ENCODE assay signal across 10 cellular contexts in genomic region chr18:44723973-44724778, GRCh38. TPM values are rescaled to one million over a fixed set of nuclear protein-coding genes. Genes with fewer than 3 reads are reported as not detected.
A peak's percentile ranks its signal among the peaks of the same experiment; 100 is the strongest.
DNase-seq lines count a peak whose midpoint lies in the region; ATAC-seq and TF ChIP-seq lines count a peak whose summit lies in the region.
"Had no signal": no experiment of that assay in that cellular context is flagged by ENCODE, and none has a peak within 500 bp of the region (broad histone marks: within the 10 kb centered on the region; RNA-seq: fewer than 3 reads in every experiment).

No MANE protein-coding gene starts in this region.

- H3K9me3 ChIP-seq in uterus: no peaks in the 10 kb centered on the region
- H3K9me3 ChIP-seq: SJCRH30 had no signal

- peak; percentile 40 for ATAC-seq in activated T-helper 17 cell treated with anti-CD3 and anti-CD28 coated beads, Interleukin-2, amount 50 U/mL, for 72 hours (replicated peaks)
- ATAC-seq in naive B cell (ENCODE audit: low read depth in 2 of 2): no peak
- no peak for ATAC-seq in HG03108 (IDR thresholded peaks at IDR 0.05; ENCODE audit: unreplicated experiment)

- WGBS in lower leg skin, 2 donors: 80 to 81% methylated on average over 3 of the region's 3 CpGs

- H3K4me3 Mint-ChIP-seq in activated T-helper 17 cell treated with anti-CD3 and anti-CD28 coated beads, Interleukin-2, amount 50 U/mL, for 72 hours: peak overlapping the region; percentile 49
- H3K4me3 Mint-ChIP-seq in naive B cell: peak overlapping the region; percentile 2 to 83 (median 56)

- H3K4me1 ChIP-seq in uterus: peaks cover 8 to 12% of the 10 kb centered on the region in 2 donors

- peak; percentile 28 for DNase-seq in stimulated activated CD4-positive, alpha-beta T cell treated with anti-CD3 and anti-CD28 coated beads, Interleukin-15, amount 100 ng/mL, for 24 hours
- no peak for DNase-seq in stimulated activated CD4-positive, alpha-beta T cell treated with anti-CD3 and anti-CD28 coated beads, Interleukin-4, amount 100 ng/mL, for 1 hour
- DNase-seq in naive B cell (no peak), uterus (no peak), foreskin fibroblast (no peak), lower leg skin (ENCODE audit: low spot score in 2 of 2) (no peak)
- DNase-seq: NCI-H1417 treated with DMSO at 0.1 percent for 48 hours had no signal

- H3K36me3 ChIP-seq in uterus: no peaks in the 10 kb centered on the region
- H3K36me3 ChIP-seq: SJCRH30 had no signal

- H3K27ac ChIP-seq in uterus: peak overlapping the region; percentile 80 to 89
- H3K27ac ChIP-seq: SJCRH30 had no signal

- peaks cover 40% of the 10 kb centered on the region for H3K4me1 Mint-ChIP-seq in activated T-helper 17 cell treated with anti-CD3 and anti-CD28 coated beads, Interleukin-2, amount 50 U/mL, for 72 hours
- peaks cover 80 to 97% (median 91%) of the 10 kb centered on the region in 3 donors for H3K4me1 Mint-ChIP-seq in naive B cell

- intact Hi-C loops in uterus (cut with DNase I; ENCODE audit: low total_unique reads): no loop called here
- intact Hi-C loops in lower leg skin (cut with DNase I; ENCODE audit: low total_unique reads): no loop called here

- no peaks in the 10 kb centered on the region for H3K27me3 Mint-ChIP-seq in activated T-helper 17 cell treated with anti-CD3 and anti-CD28 coated beads, Interleukin-2, amount 50 U/mL, for 72 hours
- no peaks in the 10 kb centered on the region for H3K27me3 Mint-ChIP-seq in naive B cell

- H3K27ac Mint-ChIP-seq in activated T-helper 17 cell treated with anti-CD3 and anti-CD28 coated beads, Interleukin-2, amount 50 U/mL, for 72 hours: peak overlapping the region; percentile 81
- peak overlapping the region; percentile 78 to 97 (median 94) for H3K27ac Mint-ChIP-seq in naive B cell

- H3K4me3 ChIP-seq in uterus (no peak overlapping the region), foreskin fibroblast (ENCODE audit: low read depth in 1 of 2, low read length in 2 of 2) (no peak overlapping the region), lower leg skin (ENCODE audit: low read depth, poor library complexity, severe bottlenecking) (no peak overlapping the region)
- H3K4me3 ChIP-seq: SJCRH30 had no signal

- H3K36me3 Mint-ChIP-seq in activated T-helper 17 cell treated with anti-CD3 and anti-CD28 coated beads, Interleukin-2, amount 50 U/mL, for 72 hours (ENCODE audit: low read depth): no peaks in the 10 kb centered on the region
- peaks cover 4 to 19% of the 10 kb centered on the region in 2 donors for H3K36me3 Mint-ChIP-seq in naive B cell

- no peaks in the 10 kb centered on the region for H3K27me3 ChIP-seq in uterus
- H3K27me3 ChIP-seq: SJCRH30 had no signal

- TF ChIP-seq CTCF in uterus (IDR thresholded peaks at IDR 0.05): no peak
- TF ChIP-seq CTCF in foreskin fibroblast (IDR thresholded peaks at IDR 0.05; ENCODE audit: low read depth, low read length): no peak
- no peak for TF ChIP-seq CTCF in lower leg skin (IDR thresholded peaks at IDR 0.05)

- no peaks in the 10 kb centered on the region for H3K9me3 Mint-ChIP-seq in activated T-helper 17 cell treated with anti-CD3 and anti-CD28 coated beads, Interleukin-2, amount 50 U/mL, for 72 hours
- peaks cover 0 to 3% (median 0%) of the 10 kb centered on the region in 7 donors for H3K9me3 Mint-ChIP-seq in naive B cell

- TF ChIP-seq POLR2A in uterus (IDR thresholded peaks at IDR 0.05) (no peak), lower leg skin (IDR thresholded peaks at IDR 0.05) (no peak)

RNA-seq across cellular contexts. Expression of gene SETBP1, which starts 43.5 kb away (rescaled TPM):
- total RNA-seq in activated T-helper 17 cell treated with anti-CD3 and anti-CD28 coated beads, Interleukin-2, amount 50 U/mL, for 72 hours: 1 to 10 TPM; 2.2 to 7.6 TPM
- polyA plus RNA-seq in naive B cell (ENCODE audit: low read depth in 6 of 6): 10 to 100 TPM in 3 of 6 donors, 1 to 10 TPM in 3; 6.0 to 20.2 (median 10.0) TPM
- total RNA-seq in uterus: 10 to 100 TPM; 16.8 to 74.0 (median 36.9) TPM
- 10 to 100 TPM in 3 of 4 donors, 1 to 10 TPM in 1; 7.8 to 16.6 (median 11.7) TPM for total RNA-seq in lower leg skin
